In genomic region chr1:26409191-26409751, GRCh38 we compare ENCODE assay signal across 1 cellular context.
TF ChIP-seq lines count a peak whose summit lies in the region.

No MANE protein-coding gene starts in this region.

TF ChIP-seq in GM23338, 12 proteins besides CTCF, POLR2A, EP300 and RAD21 (continued from another document):
- TF ChIP-seq STAT1 (IDR thresholded peaks at IDR 0.05; ENCODE audit: unreplicated experiment) (no peak), ZNF331 (CRISPR knock-in tag; IDR thresholded peaks at IDR 0.05; ENCODE audit: low read depth) (no peak), JUNB (IDR thresholded peaks at IDR 0.05; ENCODE audit: unreplicated experiment) (no peak), POLR2AphosphoS5 (IDR thresholded peaks at IDR 0.05; ENCODE audit: low read depth) (peak; percentile 50; the same call in 1 of the 2 replicates), REST (IDR thresholded peaks at IDR 0.05; ENCODE audit: unreplicated experiment) (no peak), EZH2phosphoT487 (IDR thresholded peaks at IDR 0.05; ENCODE audit: unreplicated experiment) (no peak), NANOG (IDR thresholded peaks at IDR 0.05; ENCODE audit: borderline replicate concordance) (no peak), EZH2 (IDR thresholded peaks at IDR 0.05; ENCODE audit: low read depth, unreplicated experiment) (no peak), ZNF114 (CRISPR knock-in tag; IDR thresholded peaks at IDR 0.05) (no peak)
- TF ChIP-seq, protein P1, sequence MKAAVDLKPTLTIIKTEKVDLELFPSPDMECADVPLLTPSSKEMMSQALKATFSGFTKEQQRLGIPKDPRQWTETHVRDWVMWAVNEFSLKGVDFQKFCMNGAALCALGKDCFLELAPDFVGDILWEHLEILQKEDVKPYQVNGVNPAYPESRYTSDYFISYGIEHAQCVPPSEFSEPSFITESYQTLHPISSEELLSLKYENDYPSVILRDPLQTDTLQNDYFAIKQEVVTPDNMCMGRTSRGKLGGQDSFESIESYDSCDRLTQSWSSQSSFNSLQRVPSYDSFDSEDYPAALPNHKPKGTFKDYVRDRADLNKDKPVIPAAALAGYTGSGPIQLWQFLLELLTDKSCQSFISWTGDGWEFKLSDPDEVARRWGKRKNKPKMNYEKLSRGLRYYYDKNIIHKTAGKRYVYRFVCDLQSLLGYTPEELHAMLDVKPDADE (IDR thresholded peaks at IDR 0.05): peak; percentile 84
